17 cellular contexts compared by ENCODE assay signal in genomic region chr4:112302320-112303274, GRCh38. TPM values are rescaled to one million over a fixed set of nuclear protein-coding genes. Genes with fewer than 3 reads are reported as not detected.
DNase-seq lines count a peak whose midpoint lies in the region; ATAC-seq lines count a peak whose summit lies in the region.
"Had no signal": no experiment of that assay in that cellular context is flagged by ENCODE, and none has a peak within 500 bp of the region (broad histone marks: within the 10 kb centered on the region; RNA-seq: fewer than 3 reads in every experiment).

No MANE protein-coding gene starts in this region.

- H3K4me3 Mint-ChIP-seq in CD4-positive, alpha-beta memory T cell, result no peak overlapping the region
- H3K4me3 Mint-ChIP-seq in activated naive CD4-positive, alpha-beta T cell treated with anti-CD3 and anti-CD28 coated beads, Interleukin-2, amount 10 ng/mL, durations not matched to agents 7 days and 5 days, result no peak overlapping the region

- no peaks in the 10 kb centered on the region for H3K27me3 ChIP-seq in CD4-positive, alpha-beta memory T cell (ENCODE audit: insufficient read depth, low read length)
- H3K27me3 ChIP-seq: SJCRH30 had no signal

- H3K27ac Mint-ChIP-seq in CD4-positive, alpha-beta memory T cell, result no peak overlapping the region
- no peak overlapping the region for H3K27ac Mint-ChIP-seq in activated naive CD4-positive, alpha-beta T cell treated with anti-CD3 and anti-CD28 coated beads, Interleukin-2, amount 10 ng/mL, durations not matched to agents 7 days and 5 days

- H3K9me3 Mint-ChIP-seq in CD4-positive, alpha-beta memory T cell, result peaks cover 0 to 2% (median 0%) of the 10 kb centered on the region in 8 donors
- H3K9me3 Mint-ChIP-seq in activated naive CD4-positive, alpha-beta T cell treated with anti-CD3 and anti-CD28 coated beads, Interleukin-2, amount 10 ng/mL, durations not matched to agents 7 days and 5 days, result no peaks in the 10 kb centered on the region

- H3K36me3 Mint-ChIP-seq in CD4-positive, alpha-beta memory T cell, result no peaks in the 10 kb centered on the region
- peaks cover 5% of the 10 kb centered on the region for H3K36me3 Mint-ChIP-seq in activated naive CD4-positive, alpha-beta T cell treated with anti-CD3 and anti-CD28 coated beads, Interleukin-2, amount 10 ng/mL, durations not matched to agents 7 days and 5 days

- H3K27ac ChIP-seq in CD4-positive, alpha-beta memory T cell (ENCODE audit: low read depth, low read length), result peak overlapping the region; percentile 45
- H3K27ac ChIP-seq: SJCRH30, WERI-Rb-1 had no signal

- peaks cover 14 to 27% (median 18%) of the 10 kb centered on the region in 4 donors for H3K4me1 Mint-ChIP-seq in CD4-positive, alpha-beta memory T cell
- peaks cover 18% of the 10 kb centered on the region for H3K4me1 Mint-ChIP-seq in activated naive CD4-positive, alpha-beta T cell treated with anti-CD3 and anti-CD28 coated beads, Interleukin-2, amount 10 ng/mL, durations not matched to agents 7 days and 5 days

- CTCF ChIA-PET in CD4-positive, alpha-beta memory T cell (lab: Charles Lee; ENCODE audit: partially characterized antibody), result interaction anchor here (1.1 to 4.6 kb wide), 5 partner anchors 16 to 86 kb away, joined by 3 to 42 read pairs (median 5); partner anchors contain the start of gene TIFA
- CTCF ChIA-PET in activated naive CD4-positive, alpha-beta T cell treated with anti-CD3 and anti-CD28 coated beads, Interleukin-2, amount 10 ng/mL, durations not matched to agents 7 days and 5 days (lab: Charles Lee), result interaction anchor here (0.6 to 2.5 kb wide), 5 partner anchors 17 to 1676 kb away, joined by 3 to 8 read pairs (median 4); partner anchors contain the start of gene TIFA

- intact Hi-C loops in CD4-positive, alpha-beta memory T cell (cut with micrococcal nuclease), result loop anchor here (1.0 to 5.0 kb wide), 2 partner anchors 16 to 155 kb away; partner anchors contain the start of gene FAM241A

- POLR2A ChIA-PET in CD4-positive, alpha-beta memory T cell (lab: Charles Lee; ENCODE audit: partially characterized antibody), result interaction anchor here (0.9 to 7.5 kb wide), 5 partner anchors 16 to 218 kb away, joined by 3 to 125 read pairs (median 3); partner anchors contain the start of genes AP1AR and TIFA

- peak overlapping the region in 1 of 2 donors; percentile 6 for H3K4me3 ChIP-seq in CD4-positive, alpha-beta memory T cell (ENCODE audit: low read length in 2 of 2)
- H3K4me3 ChIP-seq: SJCRH30 had no signal

- peak in 3 of 5 donors; percentile 30 to 40 (median 33) for DNase-seq in CD4-positive, alpha-beta memory T cell
- DNase-seq in activated naive CD4-positive, alpha-beta T cell treated with anti-CD3 and anti-CD28 coated beads, Interleukin-2, amount 10 ng/mL, durations not matched to agents 7 days and 5 days, result peak; percentile 51
- DNase-seq in SK-N-DZ (ENCODE audit: low spot score) (no peak), NOMO-1 treated with DMSO at 0.1 percent for 48 hours (lab: John Stamatoyannopoulos, UW; ENCODE audit: unreplicated experiment) (no peak), COLO668 (lab: John Stamatoyannopoulos, UW; ENCODE audit: unreplicated experiment) (no peak), NCI-H2196 treated with DMSO at 0.1 percent for 48 hours (lab: John Stamatoyannopoulos, UW; ENCODE audit: unreplicated experiment) (no peak)
- DNase-seq: activated effector memory CD4-positive, alpha-beta T cell treated with anti-CD3 and anti-CD28 coated beads, Interleukin-2, amount 50 U/mL, for 16 hours; BE2C; caudate nucleus; NCI-H774; SJCRH30; stimulated activated CD4-positive, alpha-beta T cell treated with anti-CD3 and anti-CD28 coated beads, Interleukin-4, amount 100 ng/mL, for 24 hours; WERI-Rb-1 had no signal

- H3K9me3 ChIP-seq in CD4-positive, alpha-beta memory T cell (ENCODE audit: control insufficient read depth in 1 of 2, low read length in 2 of 2), result no peaks in the 10 kb centered on the region
- H3K9me3 ChIP-seq: BE2C, SJCRH30 had no signal

- ATAC-seq in GM18907 (IDR thresholded peaks at IDR 0.05; ENCODE audit: unreplicated experiment) (peak; percentile 56), HG02870 (IDR thresholded peaks at IDR 0.05; ENCODE audit: unreplicated experiment) (peak; percentile 69)
- ATAC-seq: esophagus mucosa had no signal

- peaks cover 46% of the 10 kb centered on the region for H3K4me1 ChIP-seq in CD4-positive, alpha-beta memory T cell (ENCODE audit: insufficient read depth, low read length)
- H3K4me1 ChIP-seq: BE2C, SJCRH30 had no signal

- H3K27me3 Mint-ChIP-seq in CD4-positive, alpha-beta memory T cell, result no peaks in the 10 kb centered on the region
- H3K27me3 Mint-ChIP-seq in activated naive CD4-positive, alpha-beta T cell treated with anti-CD3 and anti-CD28 coated beads, Interleukin-2, amount 10 ng/mL, durations not matched to agents 7 days and 5 days, result no peaks in the 10 kb centered on the region

- no peaks in the 10 kb centered on the region for H3K36me3 ChIP-seq in CD4-positive, alpha-beta memory T cell (ENCODE audit: insufficient read depth, low read length)
- H3K36me3 ChIP-seq: BE2C, SJCRH30, WERI-Rb-1 had no signal

RNA-seq across cellular contexts. Expression of gene ALPK1, which starts 5.4 kb away (rescaled TPM):
- total RNA-seq in CD4-positive, alpha-beta memory T cell, result 10 to 100 TPM; 16.3 to 18.6 TPM
- polyA plus RNA-seq in CD4-positive, alpha-beta memory T cell, result 1 to 10 TPM; 3.9 to 4.1 TPM
- polyA plus RNA-seq in SK-N-DZ (2014; cell fraction: cytosol; rRNA removed), result 0.93 and 4.7 TPM in 2 replicates
- polyA plus RNA-seq in SK-N-DZ (2014; cell fraction: nucleus; rRNA removed), result 0.64 and 1.8 TPM in 2 replicates
- total RNA-seq: G401 had no signal

RNA-seq across cellular contexts. Expression of gene TIFA, which starts 16.9 kb away (rescaled TPM):
- 10 to 100 TPM; 30.1 to 30.7 TPM for total RNA-seq in CD4-positive, alpha-beta memory T cell
- 10 to 100 TPM; 49.7 to 54.2 TPM for polyA plus RNA-seq in CD4-positive, alpha-beta memory T cell
- polyA plus RNA-seq in SK-N-DZ (2014; cell fraction: cytosol; rRNA removed), result 7.9 and 12.0 TPM in 2 replicates
- polyA plus RNA-seq in SK-N-DZ (2014; cell fraction: nucleus; rRNA removed), result 6.2 and 7.2 TPM in 2 replicates

Comparison
In these comparisons a context has a peak if more than half of its experiments do, and no peak if none do; other contexts are left out.
1. DNase-seq: peak in CD4-positive, alpha-beta memory T cell (3 of 5) and activated naive CD4-positive, alpha-beta T cell treated with anti-CD3 and anti-CD28 coated beads, Interleukin-2, amount 10 ng/mL, durations not matched to agents 7 days and 5 days (single experiment); none in SK-N-DZ (single experiment), NOMO-1 treated with DMSO at 0.1 percent for 48 hours (single experiment), COLO668 (single experiment) and NCI-H2196 treated with DMSO at 0.1 percent for 48 hours (single experiment).